ENCODE assay signal across 7 cellular contexts in genomic region chr7:5354460-5355279, GRCh38.
DNase-seq lines count a peak whose midpoint lies in the region; ATAC-seq and TF ChIP-seq lines count a peak whose summit lies in the region.

No MANE protein-coding gene starts in this region.

- peak; percentile 87 for ATAC-seq in body of pancreas

- TF ChIP-seq CTCF in KMS-11 (conservative IDR thresholded peaks at IDR 0.05; ENCODE audit: low read depth, low read length) (no peak), body of pancreas (IDR thresholded peaks at IDR 0.05) (no peak)

- POLR2A ChIA-PET in HEK293T (lab: Yijun Ruan, JAX), result no interaction called here

- TF ChIP-seq POLR2A in body of pancreas (IDR thresholded peaks at IDR 0.05), result no peak

- H3K27me3 ChIP-seq in KMS-11 (ENCODE audit: insufficient read depth, low read depth) (no peaks in the 10 kb centered on the region), body of pancreas (no peaks in the 10 kb centered on the region), stomach smooth muscle (ENCODE audit: control insufficient read depth in 1 of 2, insufficient read depth in 2 of 2, low read length in 2 of 2) (no peaks in the 10 kb centered on the region)

- peak overlapping the region; percentile 17; the same call in 1 of the 2 replicates for H3K9ac ChIP-seq in KMS-11
- peak overlapping the region; percentile 47 to 64 for H3K9ac ChIP-seq in stomach smooth muscle (ENCODE audit: low read length in 2 of 2)

- no peaks in the 10 kb centered on the region for H4K20me1 ChIP-seq in KMS-11 (ENCODE audit: insufficient read depth)

- intact Hi-C loops in body of pancreas (cut with DNase I), result no loop called here

- 22 to 37% methylated on average over 17 to 18 of the region's 18 CpGs for WGBS in body of pancreas, 2 donors

- peak overlapping the region; percentile 21; the same call in 1 of the 2 replicates for H2AFZ ChIP-seq in KMS-11 (ENCODE audit: low read depth)

- H3K4me3 ChIP-seq in KMS-11 (IDR thresholded peaks at IDR 0.05; ENCODE audit: insufficient read depth, low read depth, low read length) (no peak overlapping the region), body of pancreas (no peak overlapping the region), stomach smooth muscle (ENCODE audit: low read length in 2 of 2) (peak overlapping the region; percentile 63 to 72)

- H3K4me1 ChIP-seq in KMS-11 (ENCODE audit: low read depth, poor library complexity, severe bottlenecking) (peaks cover 38% of the 10 kb centered on the region), body of pancreas (peaks cover 16% of the 10 kb centered on the region), stomach smooth muscle (ENCODE audit: control insufficient read depth, insufficient read depth, low read length) (peaks cover 69% of the 10 kb centered on the region)

- peak overlapping the region; percentile 63 for H3K27ac ChIP-seq in KMS-11
- H3K27ac ChIP-seq in body of pancreas, result peak overlapping the region in 3 of 4 donors; percentile 48 to 78 (median 68)
- H3K27ac ChIP-seq in stomach smooth muscle (ENCODE audit: low read length), result peak overlapping the region; percentile 66

- peaks cover 3% of the 10 kb centered on the region; the same call in 1 of the 2 replicates for H3K36me3 ChIP-seq in KMS-11 (ENCODE audit: insufficient read depth)
- peaks cover 11 to 28% of the 10 kb centered on the region in 2 donors for H3K36me3 ChIP-seq in body of pancreas (replicated peaks in 1 of 2; ENCODE audit: insufficient read depth in 1 of 2, low read depth in 2 of 2)
- peaks cover 22 to 46% of the 10 kb centered on the region in 2 donors for H3K36me3 ChIP-seq in stomach smooth muscle (ENCODE audit: control insufficient read depth in 2 of 2, insufficient read depth in 2 of 2, low read length in 2 of 2)

- H3K4me2 ChIP-seq in KMS-11, result peak overlapping the region; percentile 64

- peaks cover 17% of the 10 kb centered on the region; the same call in 1 of the 2 replicates for H3K79me2 ChIP-seq in KMS-11 (ENCODE audit: insufficient read depth, low read depth)

- CTCF ChIA-PET in HEK293T (lab: Yijun Ruan, JAX), result interaction anchor here (0.6 kb wide), 1 partner anchor 95 kb away, joined by 3 read pairs; no protein-coding TSS in a partner anchor

- peak; percentile 59 to 84 (median 71) for DNase-seq in body of pancreas
- peak; percentile 85 for DNase-seq in iPS-NIHi7 (ENCODE audit: extremely low spot score)
- no peak for DNase-seq in activated CD4-positive, alpha-beta T cell treated with anti-CD3 and anti-CD28 coated beads for 48 hours
- DNase-seq in HEK293T (ENCODE audit: extremely low spot score), result no peak
- DNase-seq in NCI-H748 treated with DMSO at 0.1 percent for 48 hours (lab: John Stamatoyannopoulos, UW), result no peak

- H3K9me3 ChIP-seq in body of pancreas (no peaks in the 10 kb centered on the region), stomach smooth muscle (ENCODE audit: control insufficient read depth in 2 of 2, low read length in 2 of 2) (no peaks in the 10 kb centered on the region)

TF ChIP-seq in HEK293T, 16 proteins besides CTCF, POLR2A, EP300 and RAD21:
- TF ChIP-seq ARNT (IDR thresholded peaks at IDR 0.05), result no peak
- TF ChIP-seq LEF1 (IDR thresholded peaks at IDR 0.05; ENCODE audit: borderline replicate concordance), result no peak
- TF ChIP-seq CTBP1 (IDR thresholded peaks at IDR 0.05; ENCODE audit: borderline replicate concordance), result no peak
- TF ChIP-seq ELF4 (IDR thresholded peaks at IDR 0.05), result no peak
- TF ChIP-seq BHLHE40 (IDR thresholded peaks at IDR 0.05; ENCODE audit: borderline replicate concordance), result no peak
- TF ChIP-seq NFRKB (IDR thresholded peaks at IDR 0.05), result no peak
- no peak for TF ChIP-seq HDGF (IDR thresholded peaks at IDR 0.05; ENCODE audit: borderline replicate concordance)
- TF ChIP-seq FOXK2 (IDR thresholded peaks at IDR 0.05), result no peak
- TF ChIP-seq ZNF384 (IDR thresholded peaks at IDR 0.05), result no peak
- no peak for TF ChIP-seq FOXA1 (IDR thresholded peaks at IDR 0.05)
- no peak for TF ChIP-seq SP1 (IDR thresholded peaks at IDR 0.05)
- no peak for TF ChIP-seq PKNOX1 (IDR thresholded peaks at IDR 0.05)
- no peak for TF ChIP-seq TARDBP (IDR thresholded peaks at IDR 0.05)
- TF ChIP-seq SUZ12 (IDR thresholded peaks at IDR 0.05), result no peak

Comparison
In these comparisons a context has a peak if more than half of its experiments do, and no peak if none do; other contexts are left out.
1. H3K4me3 ChIP-seq: peak in stomach smooth muscle (2 of 2); none in KMS-11 (single experiment) and body of pancreas (0 of 2).
2. DNase-seq: peak in body of pancreas (4 of 4) and iPS-NIHi7 (single experiment); none in activated CD4-positive, alpha-beta T cell treated with anti-CD3 and anti-CD28 coated beads for 48 hours (single experiment), HEK293T (single experiment) and NCI-H748 treated with DMSO at 0.1 percent for 48 hours (single experiment).
3. Peak in every context shown above with its lines, with median percentiles within 50 percentile points of each other: H3K27ac ChIP-seq.